28 cellular contexts compared by ENCODE assay signal in genomic region chr2:170029551-170029950, GRCh38.
"Had no signal": no experiment of that assay in that cellular context is flagged by ENCODE, and none has a peak within 500 bp of the region (broad histone marks: within the 10 kb centered on the region; RNA-seq: fewer than 3 reads in every experiment).

No MANE protein-coding gene starts in this region.

- H3K27me3 Mint-ChIP-seq: naive thymus-derived CD8-positive, alpha-beta T cell; stimulated activated naive CD8-positive, alpha-beta T cell treated with anti-CD3 and anti-CD28 coated beads, Interleukin-15, Interleukin-2, amounts not matched to agents 100 ng/mL and 50 ng/mL, for 24 hours had no signal

- H3K79me2 ChIP-seq: hepatocyte had no signal

- H3K4me1 ChIP-seq: heart right ventricle, left ventricle myocardium inferior, pancreas, prostate gland, sigmoid colon, transverse colon, upper lobe of left lung, vagina had no signal

- H3K4me3 ChIP-seq: heart right ventricle, hepatocyte, left ventricle myocardium inferior, lung, mucosa of descending colon, pancreas, prostate gland, sigmoid colon, spleen, transverse colon, upper lobe of left lung, vagina had no signal

- FAIRE-seq: kidney, pancreas had no signal

- H3K4me3 Mint-ChIP-seq: naive thymus-derived CD8-positive, alpha-beta T cell; nephron; neural crest cell; stimulated activated effector memory CD8-positive, alpha-beta T cell treated with anti-CD3 and anti-CD28 coated beads, Interleukin-12 subunit alpha, Interleukin-12 subunit beta, amount 100 ng/mL, for 72 hours; stimulated activated naive CD8-positive, alpha-beta T cell treated with anti-CD3 and anti-CD28 coated beads, Interleukin-15, Interleukin-2, amounts not matched to agents 100 ng/mL and 50 ng/mL, for 24 hours had no signal

- H3K4me1 Mint-ChIP-seq: naive thymus-derived CD8-positive, alpha-beta T cell; nephron; neural crest cell; stimulated activated effector memory CD8-positive, alpha-beta T cell treated with anti-CD3 and anti-CD28 coated beads, Interleukin-12 subunit alpha, Interleukin-12 subunit beta, amount 100 ng/mL, for 72 hours had no signal

- H3K4me2 ChIP-seq: hepatocyte had no signal

- H3K9me3 Mint-ChIP-seq: stimulated activated naive CD8-positive, alpha-beta T cell treated with anti-CD3 and anti-CD28 coated beads, Interleukin-15, Interleukin-2, amounts not matched to agents 100 ng/mL and 50 ng/mL, for 24 hours had no signal

- ATAC-seq: heart right ventricle; left colon; mucosa of descending colon; naive thymus-derived CD8-positive, alpha-beta T cell; pancreas; right cardiac atrium; stimulated activated effector memory CD8-positive, alpha-beta T cell treated with anti-CD3 and anti-CD28 coated beads, Interleukin-12 subunit alpha, Interleukin-12 subunit beta, amount 100 ng/mL, for 72 hours had no signal

- DNase-seq: heart right ventricle; kidney; left colon; left ventricle myocardium inferior; midbrain; mucosa of descending colon; naive thymus-derived CD8-positive, alpha-beta T cell; nucleus accumbens; pancreas; posterior cingulate gyrus; retina; right cardiac atrium; sigmoid colon; small intestine; spleen; stimulated activated CD4-positive, alpha-beta T cell treated with anti-CD3 and anti-CD28 coated beads, Interleukin-4, amount 100 ng/mL, for 24 hours; stimulated activated naive CD4-positive, alpha-beta T cell; substantia nigra; transverse colon; upper lobe of left lung had no signal

- H3K36me3 ChIP-seq: prostate gland had no signal

- H3K27ac Mint-ChIP-seq: nephron; stimulated activated effector memory CD8-positive, alpha-beta T cell treated with anti-CD3 and anti-CD28 coated beads, Interleukin-12 subunit alpha, Interleukin-12 subunit beta, amount 100 ng/mL, for 72 hours; stimulated activated naive CD8-positive, alpha-beta T cell treated with anti-CD3 and anti-CD28 coated beads, Interleukin-15, Interleukin-2, amounts not matched to agents 100 ng/mL and 50 ng/mL, for 24 hours had no signal

- H3K27ac ChIP-seq: heart right ventricle, hepatocyte, left ventricle myocardium inferior, pancreas, prostate gland, sigmoid colon, transverse colon, upper lobe of left lung, vagina had no signal

- H3K27me3 ChIP-seq: heart right ventricle, hepatocyte, pancreas, sigmoid colon, spleen, transverse colon, upper lobe of left lung, vagina had no signal

- H3K9me3 ChIP-seq: mucosa of descending colon, pancreas, prostate gland, sigmoid colon, transverse colon, upper lobe of left lung, vagina had no signal

- H2AFZ ChIP-seq: hepatocyte had no signal
